In genomic region chr3:34202975-34203374, GRCh38 we compare ENCODE assay signal across 17 cellular contexts.
DNase-seq lines count a peak whose midpoint lies in the region; ATAC-seq and TF ChIP-seq lines count a peak whose summit lies in the region.
"Had no signal": no experiment of that assay in that cellular context is flagged by ENCODE, and none has a peak within 500 bp of the region (broad histone marks: within the 10 kb centered on the region; RNA-seq: fewer than 3 reads in every experiment).

No MANE protein-coding gene starts in this region.

- H3K9ac ChIP-seq in smooth muscle cell (ENCODE audit: low read depth) (no peak overlapping the region), endodermal cell (ENCODE audit: extremely low read depth, low read length, poor library complexity, severe bottlenecking) (no peak overlapping the region)

- DNase-seq in G401 (ENCODE audit: low spot score): peak; percentile 65
- DNase-seq in NCI-H69 (lab: John Stamatoyannopoulos, UW): peak; percentile 74
- no peak for DNase-seq in left colon
- no peak for DNase-seq in smooth muscle cell (lab: John Stamatoyannopoulos, UW; ENCODE audit: unreplicated experiment)
- DNase-seq in endodermal cell: no peak
- DNase-seq in sigmoid colon: no peak
- DNase-seq: ACHN; CD4-positive, alpha-beta T cell; H9; Karpas-422; NCI-H1417; NCI-H1930; NCI-H526 treated with DMSO at 0.1 percent for 48 hours; PC-3 had no signal

- no peaks in the 10 kb centered on the region for H3K36me3 ChIP-seq in smooth muscle cell (ENCODE audit: low read depth)
- no peaks in the 10 kb centered on the region for H3K36me3 ChIP-seq in endodermal cell (ENCODE audit: control insufficient read depth, insufficient read depth, low read length)
- H3K36me3 ChIP-seq in sigmoid colon: no peaks in the 10 kb centered on the region

- H3K9me3 ChIP-seq in smooth muscle cell (replicated peaks; ENCODE audit: low read depth) (no peaks in the 10 kb centered on the region), endodermal cell (ENCODE audit: control insufficient read depth, low read length) (no peaks in the 10 kb centered on the region), sigmoid colon (no peaks in the 10 kb centered on the region)

- no peaks in the 10 kb centered on the region for H3K9me3 Mint-ChIP-seq in endodermal cell
- H3K9me3 Mint-ChIP-seq: CD4-positive, alpha-beta T cell; H9 had no signal

- H3K27ac Mint-ChIP-seq in endodermal cell: no peak overlapping the region
- H3K27ac Mint-ChIP-seq: CD4-positive, alpha-beta T cell; H9 had no signal

- H3K4me3 ChIP-seq in smooth muscle cell: no peak overlapping the region
- H3K4me3 ChIP-seq in endodermal cell (ENCODE audit: low read length): no peak overlapping the region
- H3K4me3 ChIP-seq in sigmoid colon: no peak overlapping the region

- no peak for TF ChIP-seq EP300 in sigmoid colon (IDR thresholded peaks at IDR 0.05)

- H3K27me3 Mint-ChIP-seq in endodermal cell (ENCODE audit: insufficient read depth): no peaks in the 10 kb centered on the region
- H3K27me3 Mint-ChIP-seq: B cell; CD4-positive, alpha-beta T cell had no signal

- no peak for TF ChIP-seq POLR2A in sigmoid colon (IDR thresholded peaks at IDR 0.05)

- no peak overlapping the region for H3K4me3 Mint-ChIP-seq in endodermal cell
- H3K4me3 Mint-ChIP-seq: CD4-positive, alpha-beta T cell; H9 had no signal

- no peaks in the 10 kb centered on the region for H3K79me2 ChIP-seq in smooth muscle cell (ENCODE audit: low read depth)

- ATAC-seq in left colon (peak; percentile 18), HG02973 (IDR thresholded peaks at IDR 0.05; ENCODE audit: unreplicated experiment) (no peak), HG03045 (IDR thresholded peaks at IDR 0.05; ENCODE audit: unreplicated experiment) (no peak)
- ATAC-seq: PC-3 had no signal

- H2AFZ ChIP-seq in smooth muscle cell (ENCODE audit: low read depth): no peak overlapping the region

- WGBS in smooth muscle cell (ENCODE audit: low lambda C conversion rate): 48% methylated on average over 3 of the region's 3 CpGs
- 90 to 97% methylated on average over 3 of the region's 3 CpGs for WGBS in endodermal cell (ENCODE audit: insufficient coverage in 1 of 2, insufficient read length in 1 of 2), 2 experiments
- 72 to 81% methylated on average over 3 of the region's 3 CpGs for WGBS in sigmoid colon, 2 donors

- no peaks in the 10 kb centered on the region for H4K20me1 ChIP-seq in smooth muscle cell (ENCODE audit: low read depth)

- no peak overlapping the region for H3K27ac ChIP-seq in smooth muscle cell (ENCODE audit: low read depth)
- no peak overlapping the region for H3K27ac ChIP-seq in endodermal cell (ENCODE audit: low read depth, low read length)
- no peak overlapping the region for H3K27ac ChIP-seq in sigmoid colon

- H3K27me3 ChIP-seq in smooth muscle cell (ENCODE audit: low read depth) (no peaks in the 10 kb centered on the region), endodermal cell (ENCODE audit: control insufficient read depth, insufficient read depth, low read length, poor library complexity, severe bottlenecking) (no peaks in the 10 kb centered on the region), sigmoid colon (no peaks in the 10 kb centered on the region)

- H3K4me1 Mint-ChIP-seq in endodermal cell: no peaks in the 10 kb centered on the region
- H3K4me1 Mint-ChIP-seq: H9 had no signal

- peak overlapping the region; percentile 47 for H3K4me2 ChIP-seq in smooth muscle cell

- no peaks in the 10 kb centered on the region for H3K4me1 ChIP-seq in smooth muscle cell (ENCODE audit: low read depth)
- no peaks in the 10 kb centered on the region for H3K4me1 ChIP-seq in endodermal cell (ENCODE audit: control insufficient read depth, insufficient read depth, low read length)
- H3K4me1 ChIP-seq in sigmoid colon: peaks cover 0 to 10% (median 4%) of the 10 kb centered on the region in 4 donors

- in situ Hi-C loops in G401 (cut with HindIII; ENCODE audit: low sequenced_read_pairs): no loop called here

- TF ChIP-seq CTCF in smooth muscle cell (IDR thresholded peaks at IDR 0.05; ENCODE audit: borderline replicate concordance, insufficient read depth, poor library complexity, severe bottlenecking) (no peak), endodermal cell (conservative IDR thresholded peaks at IDR 0.05) (no peak), sigmoid colon (IDR thresholded peaks at IDR 0.05) (no peak)

- intact Hi-C loops in left colon (cut with DNase I, micrococcal nuclease): no loop called here
- intact Hi-C loops in sigmoid colon (cut with DNase I): no loop called here

- H3F3A ChIP-seq in smooth muscle cell (ENCODE audit: low read depth): no peaks in the 10 kb centered on the region

- H3K36me3 Mint-ChIP-seq in endodermal cell (ENCODE audit: low read depth): no peaks in the 10 kb centered on the region

Comparison
In these comparisons a context has a peak if more than half of its experiments do, and no peak if none do; other contexts are left out.
1. DNase-seq: peak in G401 (single experiment) and NCI-H69 (single experiment); none in left colon (0 of 2), smooth muscle cell (single experiment), endodermal cell (single experiment) and sigmoid colon (single experiment).